8 cellular contexts compared by ENCODE assay signal in the genomic region with DNA sequence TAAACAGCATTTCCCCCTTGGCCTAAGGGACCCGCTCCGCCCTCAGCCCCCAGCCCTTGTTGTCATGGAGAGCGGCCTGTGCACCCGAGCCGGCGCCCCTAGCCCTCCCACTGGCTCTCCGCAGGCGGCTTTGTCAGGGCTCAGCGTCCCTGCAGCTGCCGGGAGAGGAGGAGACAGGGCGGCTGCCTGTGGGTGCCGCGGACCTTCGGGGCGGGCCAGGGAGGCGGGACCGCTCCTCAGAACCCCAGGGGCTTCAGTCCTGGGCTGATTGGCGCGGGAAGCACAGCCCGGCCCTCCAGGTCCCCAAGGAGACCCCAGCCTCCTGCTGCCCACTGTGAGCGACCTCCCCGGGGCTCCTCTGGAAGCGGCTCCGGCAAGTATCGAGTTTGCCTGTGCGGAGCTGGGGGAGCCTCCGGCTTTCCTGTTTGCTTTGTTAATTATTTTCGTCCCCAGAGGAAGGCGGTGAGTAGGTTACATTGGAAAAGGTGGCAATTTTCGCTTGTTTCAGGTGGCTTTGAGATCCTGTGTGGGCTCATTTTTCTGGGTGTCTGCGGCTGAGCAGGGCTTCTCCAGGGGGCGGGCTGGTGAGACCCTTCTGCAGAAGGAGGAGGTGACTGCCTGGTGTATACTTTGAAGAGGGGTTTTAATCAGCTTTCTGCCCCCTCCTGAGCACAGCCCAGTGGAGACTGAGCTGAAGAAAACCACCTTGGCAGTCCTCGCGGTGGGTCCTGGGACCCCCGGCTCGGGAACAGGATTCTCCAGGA. TPM values are rescaled to one million over a fixed set of nuclear protein-coding genes. Genes with fewer than 3 reads are reported as not detected.
DNase-seq lines count a peak whose midpoint lies in the region; ATAC-seq and TF ChIP-seq lines count a peak whose summit lies in the region.

A gene with protein sequence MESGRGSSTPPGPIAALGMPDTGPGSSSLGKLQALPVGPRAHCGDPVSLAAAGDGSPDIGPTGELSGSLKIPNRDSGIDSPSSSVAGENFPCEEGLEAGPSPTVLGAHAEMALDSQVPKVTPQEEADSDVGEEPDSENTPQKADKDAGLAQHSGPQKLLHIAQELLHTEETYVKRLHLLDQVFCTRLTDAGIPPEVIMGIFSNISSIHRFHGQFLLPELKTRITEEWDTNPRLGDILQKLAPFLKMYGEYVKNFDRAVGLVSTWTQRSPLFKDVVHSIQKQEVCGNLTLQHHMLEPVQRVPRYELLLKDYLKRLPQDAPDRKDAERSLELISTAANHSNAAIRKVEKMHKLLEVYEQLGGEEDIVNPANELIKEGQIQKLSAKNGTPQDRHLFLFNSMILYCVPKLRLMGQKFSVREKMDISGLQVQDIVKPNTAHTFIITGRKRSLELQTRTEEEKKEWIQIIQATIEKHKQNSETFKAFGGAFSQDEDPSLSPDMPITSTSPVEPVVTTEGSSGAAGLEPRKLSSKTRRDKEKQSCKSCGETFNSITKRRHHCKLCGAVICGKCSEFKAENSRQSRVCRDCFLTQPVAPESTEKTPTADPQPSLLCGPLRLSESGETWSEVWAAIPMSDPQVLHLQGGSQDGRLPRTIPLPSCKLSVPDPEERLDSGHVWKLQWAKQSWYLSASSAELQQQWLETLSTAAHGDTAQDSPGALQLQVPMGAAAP (plus strand): TSS at position 256 of the 764 bp plus-strand sequence. CDS start 28,734 bp downstream, outside the sequence.

- no peaks in the 10 kb centered on the region for H3K36me3 ChIP-seq in breast epithelium

- peaks cover 36 to 38% of the 10 kb centered on the region in 2 donors for H3K27me3 Mint-ChIP-seq in stimulated activated naive B cell treated with anti-CD40 and anti-IgM and Interleukin-4, amounts not matched to agents 10 μg/mL and 1 μg/mL and 100 μg/mL, for 72 hours

- H3K9me3 Mint-ChIP-seq in stimulated activated naive B cell treated with anti-CD40 and anti-IgM and Interleukin-4, amounts not matched to agents 10 μg/mL and 1 μg/mL and 100 μg/mL, for 72 hours, result no peaks in the 10 kb centered on the region

- no peak for TF ChIP-seq POLR2A in breast epithelium (IDR thresholded peaks at IDR 0.05)

- TF ChIP-seq CTCF in breast epithelium (IDR thresholded peaks at IDR 0.05), result no peak

- no peaks in the 10 kb centered on the region for H3K9me3 ChIP-seq in breast epithelium

- H3K4me1 ChIP-seq in breast epithelium, result no peaks in the 10 kb centered on the region

- DNase-seq in Right ventricle myocardium inferior (ENCODE audit: missing footprints) (peak; percentile 75), cardiac septum (ENCODE audit: low spot score) (no peak), T follicular helper cell (ENCODE audit: low read depth) (peak; percentile 24), breast epithelium (ENCODE audit: low spot score in 2 of 2) (peak in 1 of 2 donors; percentile 50), left lobe of liver (ENCODE audit: low spot score) (peak; percentile 40), COLO829 (ENCODE audit: low spot score) (no peak)
- DNase-seq in stimulated activated naive B cell treated with anti-CD40 and anti-IgM and Interleukin-4, amounts not matched to agents 10 μg/mL and 1 μg/mL and 100 μg/mL, for 72 hours, result no peak

- ATAC-seq in Right ventricle myocardium inferior (peak; percentile 28), left lobe of liver (peak; percentile 77), HG03571 (IDR thresholded peaks at IDR 0.05; ENCODE audit: unreplicated experiment) (no peak)
- ATAC-seq in stimulated activated naive B cell treated with anti-CD40 and anti-IgM and Interleukin-4, amounts not matched to agents 10 μg/mL and 1 μg/mL and 100 μg/mL, for 72 hours (replicated peaks), result peak; percentile 74 to 82

- H3K4me1 Mint-ChIP-seq in stimulated activated naive B cell treated with anti-CD40 and anti-IgM and Interleukin-4, amounts not matched to agents 10 μg/mL and 1 μg/mL and 100 μg/mL, for 72 hours, result peaks cover 4 to 7% of the 10 kb centered on the region in 2 donors

- H3K27me3 ChIP-seq in breast epithelium, result no peaks in the 10 kb centered on the region

- intact Hi-C loops in Right ventricle myocardium inferior (cut with DNase I) (no loop called here), cardiac septum (cut with DNase I) (no loop called here), breast epithelium (cut with DNase I; ENCODE audit: low total_unique reads) (no loop called here)

- H3K27ac Mint-ChIP-seq in stimulated activated naive B cell treated with anti-CD40 and anti-IgM and Interleukin-4, amounts not matched to agents 10 μg/mL and 1 μg/mL and 100 μg/mL, for 72 hours, result no peak within 1 kb of the TSS

- H3K36me3 Mint-ChIP-seq in stimulated activated naive B cell treated with anti-CD40 and anti-IgM and Interleukin-4, amounts not matched to agents 10 μg/mL and 1 μg/mL and 100 μg/mL, for 72 hours, result no peaks in the 10 kb centered on the region

- peak within 1 kb of the TSS; percentile 32 to 77 (median 57) for H3K4me3 ChIP-seq in breast epithelium

- H3K27ac ChIP-seq in breast epithelium, result no peak within 1 kb of the TSS

- H3K4me3 Mint-ChIP-seq in stimulated activated naive B cell treated with anti-CD40 and anti-IgM and Interleukin-4, amounts not matched to agents 10 μg/mL and 1 μg/mL and 100 μg/mL, for 72 hours, result peak within 1 kb of the TSS; percentile 76

RNA-seq across cellular contexts. Expression of the gene that starts here (rescaled TPM):
- total RNA-seq in Right ventricle myocardium inferior, result 3.0 TPM
- 2.6 TPM for total RNA-seq in cardiac septum
- 10 to 100 TPM; 10.2 to 18.0 (median 10.4) TPM for total RNA-seq in breast epithelium
- total RNA-seq in left lobe of liver, result 2.3 TPM

Comparison
In these comparisons a context has a peak if more than half of its experiments do, and no peak if none do; other contexts are left out.
1. DNase-seq: peak in Right ventricle myocardium inferior (single experiment), T follicular helper cell (single experiment) and left lobe of liver (single experiment); none in cardiac septum (single experiment), stimulated activated naive B cell treated with anti-CD40 and anti-IgM and Interleukin-4, amounts not matched to agents 10 μg/mL and 1 μg/mL and 100 μg/mL, for 72 hours (single experiment) and COLO829 (single experiment).